ENCODE assay signal across 10 cellular contexts in the genomic region with DNA sequence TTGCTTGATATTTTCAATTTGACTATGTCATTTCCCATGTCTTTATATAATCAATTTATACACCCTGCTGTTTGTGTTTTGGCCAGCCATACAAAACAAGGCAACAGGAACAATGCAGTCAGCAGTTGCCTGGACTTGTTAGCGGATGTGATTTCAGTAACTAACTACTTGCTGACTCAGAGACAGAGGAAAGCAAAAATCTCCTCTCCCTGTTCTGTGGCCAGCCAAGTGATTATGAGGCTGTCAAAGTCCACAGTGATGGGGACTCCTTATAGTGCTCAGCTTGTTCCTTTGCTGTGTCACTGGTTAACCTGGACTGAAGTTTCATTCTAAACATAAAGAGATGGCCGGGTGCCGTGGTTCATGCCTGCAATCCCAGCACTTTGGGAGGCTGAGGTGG. TPM values are rescaled to one million over a fixed set of nuclear protein-coding genes. Genes with fewer than 3 reads are reported as not detected.
DNase-seq lines count a peak whose midpoint lies in the region; ATAC-seq, FAIRE-seq and TF ChIP-seq lines count a peak whose summit lies in the region.
"Had no signal": no experiment of that assay in that cellular context is flagged by ENCODE, and none has a peak within 500 bp of the region (broad histone marks: within the 10 kb centered on the region; RNA-seq: fewer than 3 reads in every experiment).

No MANE protein-coding gene starts in this region.

- H3K4me1 Mint-ChIP-seq in naive thymus-derived CD8-positive, alpha-beta T cell: no peaks in the 10 kb centered on the region
- no peaks in the 10 kb centered on the region for H3K4me1 Mint-ChIP-seq in chondrocyte (ENCODE audit: low read depth)

- H3K4ac ChIP-seq in H1 (replicated peaks; ENCODE audit: insufficient read length, low read depth, low read length): no peak overlapping the region
- H3K4ac ChIP-seq in mesenchymal stem cell (ENCODE audit: low read depth in 1 of 2, low read length in 2 of 2): no peak overlapping the region

- TF ChIP-seq CTCF in H1 (IDR thresholded peaks at IDR 0.05; ENCODE audit: control extremely low read depth in 1 of 3, insufficient read depth in 1 of 3, low read depth in 1 of 3, low read length in 3 of 3) (no peak), chondrocyte (IDR thresholded peaks at IDR 0.05) (no peak)

- H3K14ac ChIP-seq in H1 (ENCODE audit: insufficient read length): no peak overlapping the region
- H3K14ac ChIP-seq in mesenchymal stem cell (ENCODE audit: low read length in 2 of 2): no peak overlapping the region

- H3K23ac ChIP-seq in H1 (ENCODE audit: insufficient read length) (no peak overlapping the region), mesenchymal stem cell (ENCODE audit: low read length in 2 of 2) (no peak overlapping the region)

- no peaks in the 10 kb centered on the region for H3K36me3 Mint-ChIP-seq in naive thymus-derived CD8-positive, alpha-beta T cell
- H3K36me3 Mint-ChIP-seq in chondrocyte (ENCODE audit: low read depth): no peaks in the 10 kb centered on the region

- H3K27ac Mint-ChIP-seq in naive thymus-derived CD8-positive, alpha-beta T cell: no peak overlapping the region
- H3K27ac Mint-ChIP-seq in chondrocyte (ENCODE audit: unreplicated experiment): no peak overlapping the region

- POLR2A ChIA-PET in H1 (lab: Charles Lee; ENCODE audit: partially characterized antibody): interaction anchor here (1.4 kb wide), 1 partner anchor 34 kb away, joined by 4 read pairs; no protein-coding TSS in a partner anchor
- POLR2A ChIA-PET in naive thymus-derived CD8-positive, alpha-beta T cell (lab: Charles Lee): no interaction called here

- TF ChIP-seq EP300 in H1 (IDR thresholded peaks at IDR 0.05; ENCODE audit: borderline replicate concordance in 1 of 2, low read depth in 2 of 2, low read length in 2 of 2): no peak

- H3K79me1 ChIP-seq in H1 (ENCODE audit: low read depth, low read length): no peaks in the 10 kb centered on the region
- no peaks in the 10 kb centered on the region for H3K79me1 ChIP-seq in mesenchymal stem cell (replicated peaks; ENCODE audit: low read length, poor library complexity, severe bottlenecking)

- TF ChIP-seq RAD21 in H1 (IDR thresholded peaks at IDR 0.05 in 1 of 2, conservative IDR thresholded peaks at IDR 0.05 in 1 of 2; ENCODE audit: low read depth in 2 of 2, low read length in 2 of 2): no peak

- H3K27ac ChIP-seq in H1 (ENCODE audit: low read depth, low read length): no peak overlapping the region
- H3K27ac ChIP-seq in mesenchymal stem cell (ENCODE audit: low read length, poor library complexity, severe bottlenecking): peak overlapping the region; percentile 33

- no peaks in the 10 kb centered on the region for H4K20me1 ChIP-seq in H1 (replicated peaks in 1 of 2; ENCODE audit: control insufficient read depth in 1 of 2, insufficient read depth in 2 of 2, low read length in 2 of 2)

- H2BK15ac ChIP-seq in H1 (ENCODE audit: low read length) (no peak overlapping the region), mesenchymal stem cell (ENCODE audit: low read depth, poor library complexity, severe bottlenecking) (no peak overlapping the region)

- no peaks in the 10 kb centered on the region for H3K27me3 ChIP-seq in H1 (replicated peaks in 1 of 4; ENCODE audit: control insufficient read depth in 3 of 4, extremely low read depth in 1 of 4, insufficient read depth in 3 of 4, low read length in 3 of 4)
- H3K27me3 ChIP-seq in mesenchymal stem cell (ENCODE audit: control insufficient read depth in 1 of 2, insufficient read depth in 1 of 2, low read length in 2 of 2): no peaks in the 10 kb centered on the region

- H3K9ac ChIP-seq in H1 (replicated peaks in 1 of 4; ENCODE audit: extremely low read depth in 1 of 4, low read depth in 3 of 4, low read length in 3 of 4) (no peak overlapping the region), mesenchymal stem cell (ENCODE audit: low read length) (peak overlapping the region; percentile 43)

- H3K4me2 ChIP-seq in H1 (ENCODE audit: insufficient read depth in 1 of 2, low read depth in 2 of 2, low read length in 2 of 2) (no peak overlapping the region; a peak in 1 of 4 replicates), mesenchymal stem cell (ENCODE audit: low read length, poor library complexity, severe bottlenecking) (no peak overlapping the region)

- H2BK120ac ChIP-seq in H1 (replicated peaks; ENCODE audit: low read depth, low read length) (no peak overlapping the region), mesenchymal stem cell (ENCODE audit: low read depth, low read length) (no peak overlapping the region)

- ATAC-seq in naive thymus-derived CD8-positive, alpha-beta T cell: no peak

- no peak overlapping the region for H2BK5ac ChIP-seq in H1 (ENCODE audit: low read depth, low read length)
- no peak overlapping the region for H2BK5ac ChIP-seq in mesenchymal stem cell (ENCODE audit: low read depth, low read length, poor library complexity, severe bottlenecking)

- 89% methylated on average over 3 of the region's 3 CpGs; no CpG with 5 or more reads in 1 of the 2 experiments for WGBS in H1 (ENCODE audit: extremely low coverage in 1 of 2, insufficient coverage in 1 of 2, insufficient read length in 1 of 2, insufficient replicate concordance in 2 of 2, low coverage in 1 of 2, low lambda C conversion rate in 2 of 2, missing lambda C conversion rate in 1 of 2), 2 experiments
- 83% methylated on average over 3 of the region's 3 CpGs for WGBS in mesenchymal stem cell

- H4K5ac ChIP-seq in H1 (ENCODE audit: insufficient read length, low read depth, low read length): no peak overlapping the region

- H2AFZ ChIP-seq in H1 (ENCODE audit: low read length) (no peak overlapping the region), mesenchymal stem cell (ENCODE audit: low read depth, low read length) (no peak overlapping the region)

- H3K27me3 Mint-ChIP-seq in naive thymus-derived CD8-positive, alpha-beta T cell: peaks cover 5 to 13% (median 12%) of the 10 kb centered on the region in 5 donors
- no peaks in the 10 kb centered on the region for H3K27me3 Mint-ChIP-seq in chondrocyte (ENCODE audit: low read depth)

- H3K36me3 ChIP-seq in H1 (ENCODE audit: control insufficient read depth in 2 of 4, insufficient read depth in 4 of 4, low read length in 3 of 4) (no peaks in the 10 kb centered on the region), mesenchymal stem cell (ENCODE audit: control insufficient read depth in 1 of 2, insufficient read depth in 2 of 2, low read depth in 1 of 2, low read length in 2 of 2) (peaks cover 0 to 3% of the 10 kb centered on the region in 2 experiments)

- H3K4me1 ChIP-seq in H1 (replicated peaks in 1 of 4; ENCODE audit: control insufficient read depth in 3 of 4, insufficient read depth in 4 of 4, low read length in 3 of 4) (peaks cover 0 to 3% (median 1%) of the 10 kb centered on the region in 4 experiments; a peak in 2 of 7 replicates), mesenchymal stem cell (ENCODE audit: control insufficient read depth, insufficient read depth, low read depth, low read length) (peaks cover 10% of the 10 kb centered on the region)

- H3K4me3 ChIP-seq in H1 (ENCODE audit: extremely low read depth in 1 of 4, insufficient read depth in 2 of 4, low read depth in 3 of 4, low read length in 4 of 4): no peak overlapping the region
- no peak overlapping the region for H3K4me3 ChIP-seq in mesenchymal stem cell (ENCODE audit: insufficient read depth in 1 of 2, low read depth in 1 of 2, low read length in 2 of 2)

- H3K79me2 ChIP-seq in H1 (ENCODE audit: control insufficient read depth in 1 of 2, insufficient read depth in 2 of 2, low read length in 2 of 2): no peaks in the 10 kb centered on the region

- H2BK12ac ChIP-seq in H1 (ENCODE audit: low read depth, low read length) (no peak overlapping the region), mesenchymal stem cell (ENCODE audit: low read length in 2 of 2) (no peak overlapping the region)

- H3K23me2 ChIP-seq in H1 (ENCODE audit: low read depth, low read length): no peaks in the 10 kb centered on the region

- no peak for TF ChIP-seq POLR2A in H1 (IDR thresholded peaks at IDR 0.05; ENCODE audit: control extremely low read depth in 1 of 2, low read depth in 2 of 2, low read length in 2 of 2)

- H2AK5ac ChIP-seq in H1 (ENCODE audit: low read depth, low read length): no peak overlapping the region
- no peak overlapping the region for H2AK5ac ChIP-seq in mesenchymal stem cell (ENCODE audit: low read length, severe bottlenecking)

- no peak overlapping the region for H4K8ac ChIP-seq in H1 (ENCODE audit: extremely low read depth, insufficient read depth, low read length)
- H4K8ac ChIP-seq in mesenchymal stem cell (ENCODE audit: low read length): no peak overlapping the region

- H3K56ac ChIP-seq in H1 (replicated peaks; ENCODE audit: insufficient read length, low read depth, low read length): no peak overlapping the region

- H3K9me3 ChIP-seq in H1 (ENCODE audit: insufficient read depth in 2 of 2, low read depth in 1 of 2, low read length in 1 of 2): no peaks in the 10 kb centered on the region
- no peaks in the 10 kb centered on the region for H3K9me3 ChIP-seq in mesenchymal stem cell (ENCODE audit: control insufficient read depth, low read length)

- H2BK20ac ChIP-seq in H1 (ENCODE audit: low read length): 0 out of 2 replicates have a peak overlapping the region, but pooled peaks have one; percentile 13

- DNase-seq in Daoy (ENCODE audit: low read depth) (peak; percentile 53), MV-4-11 (lab: John Stamatoyannopoulos, UW) (peak; percentile 52), H1 (ENCODE audit: low read depth in 1 of 2, low spot score in 2 of 2) (no peak), mesenchymal stem cell (peak; percentile 56), NCI-H774 (lab: John Stamatoyannopoulos, UW) (no peak), chondrocyte (ENCODE audit: low spot score) (no peak), T-helper 1 cell (no peak)
- DNase-seq in naive thymus-derived CD8-positive, alpha-beta T cell: no peak
- DNase-seq: activated gamma-delta T cell treated with Interleukin-2 at 50 U/mL for 16 hours, MM.1S had no signal

- CTCF ChIA-PET in H1 (lab: Charles Lee; ENCODE audit: partially characterized antibody): interaction anchor here (0.6 to 1.4 kb wide), 5 partner anchors 13 to 942 kb away, joined by 3 to 5 read pairs (median 3); no protein-coding TSS in a partner anchor

- no peaks in the 10 kb centered on the region for H3K9me3 Mint-ChIP-seq in naive thymus-derived CD8-positive, alpha-beta T cell
- H3K9me3 Mint-ChIP-seq in chondrocyte (ENCODE audit: low read depth): no peaks in the 10 kb centered on the region

- H4K91ac ChIP-seq in H1 (replicated peaks; ENCODE audit: insufficient read length, low read length): no peak overlapping the region
- no peak overlapping the region for H4K91ac ChIP-seq in mesenchymal stem cell (ENCODE audit: low read length)

- peak overlapping the region; percentile 15; the same call in 1 of the 2 replicates for H3K18ac ChIP-seq in H1 (ENCODE audit: extremely low read depth, low read length)
- peak overlapping the region in 1 of 2 experiments; percentile 21 for H3K18ac ChIP-seq in mesenchymal stem cell (ENCODE audit: low read depth in 1 of 2, low read length in 2 of 2)

- no peak for FAIRE-seq in H1 (lab: Jason Lieb, UNC)

- H3K4me3 Mint-ChIP-seq in naive thymus-derived CD8-positive, alpha-beta T cell: no peak overlapping the region
- no peak overlapping the region for H3K4me3 Mint-ChIP-seq in chondrocyte (ENCODE audit: unreplicated experiment)

RNA-seq across cellular contexts. Expression of a gene that starts 32.6 kb away (rescaled TPM):
- total RNA-seq in Daoy (2014; rRNA removed; shearing (Covaris generic)): 94.6 and 103 TPM in 2 replicates
- total RNA-seq in H1 (2021; fragmentation: NEBNext Ultra II Directional; extraction: Animal tissue kit (Norgen Biotek cat#: 25700)): 311 and 315 TPM in 2 replicates
- polyA plus RNA-seq in H1 (2011; rRNA removed): 222 and 254 TPM in 2 replicates
- 251 TPM for polyA plus RNA-seq in H1 (2011; cell fraction: cytosol; rRNA removed)
- polyA plus RNA-seq in H1 (2011; cell fraction: nucleus; rRNA removed): 240 TPM
- polyA plus RNA-seq in H1 (2012, experiment 1 of 2): 297 to 375 TPM (median 345 TPM) in 4 replicates
- 93.4 TPM for polyA plus RNA-seq in H1 (2012, experiment 2 of 2)
- polyA plus RNA-seq in H1 (2013, experiment 1 of 2): 473 TPM
- 477 TPM for polyA plus RNA-seq in H1 (2013, experiment 2 of 2)
- 206 and 280 TPM in 2 replicates for polyA minus RNA-seq in H1 (2011; rRNA and poly(A)+ RNA removed)
- 110 TPM for polyA minus RNA-seq in H1 (2011; cell fraction: cytosol; rRNA and poly(A)+ RNA removed)
- polyA minus RNA-seq in H1 (2011; cell fraction: nucleus; rRNA and poly(A)+ RNA removed): 87.7 TPM
- 120 TPM for polyA plus RNA-seq in mesenchymal stem cell (2013, experiment 1 of 2)
- polyA plus RNA-seq in mesenchymal stem cell (2013, experiment 2 of 2): 123 TPM
- 10 to 100 TPM; 49.1 to 54.4 TPM for total RNA-seq in naive thymus-derived CD8-positive, alpha-beta T cell
- 10 to 100 TPM; 26.2 to 35.1 (median 26.8) TPM for polyA plus RNA-seq in naive thymus-derived CD8-positive, alpha-beta T cell
- total RNA-seq in chondrocyte: 355 to 358 TPM (median 358 TPM) in 3 replicates

RNA-seq across cellular contexts. Expression of a gene that starts 34.4 kb away (rescaled TPM):
- 4.4 and 5.4 TPM in 2 replicates for total RNA-seq in Daoy (2014; rRNA removed; shearing (Covaris generic))
- total RNA-seq in H1 (2021; fragmentation: NEBNext Ultra II Directional; extraction: Animal tissue kit (Norgen Biotek cat#: 25700)): 16.0 and 19.2 TPM in 2 replicates
- polyA plus RNA-seq in H1 (2011; rRNA removed): 15.5 and 20.8 TPM in 2 replicates
- 9.2 TPM for polyA plus RNA-seq in H1 (2011; cell fraction: cytosol; rRNA removed)
- 35.9 TPM for polyA plus RNA-seq in H1 (2011; cell fraction: nucleus; rRNA removed)
- polyA plus RNA-seq in H1 (2012, experiment 1 of 2): 6.6 to 9.0 TPM (median 7.2 TPM) in 4 replicates
- polyA plus RNA-seq in H1 (2012, experiment 2 of 2): 0.45 TPM
- 6.9 TPM for polyA plus RNA-seq in H1 (2013, experiment 1 of 2)
- 6.1 TPM for polyA plus RNA-seq in H1 (2013, experiment 2 of 2)
- 58.7 and 59.5 TPM in 2 replicates for polyA minus RNA-seq in H1 (2011; rRNA and poly(A)+ RNA removed)
- 25.2 TPM for polyA minus RNA-seq in H1 (2011; cell fraction: cytosol; rRNA and poly(A)+ RNA removed)
- polyA minus RNA-seq in H1 (2011; cell fraction: nucleus; rRNA and poly(A)+ RNA removed): 20.4 TPM
- polyA plus RNA-seq in mesenchymal stem cell (2013, experiment 1 of 2): 3.5 TPM
- 3.2 TPM for polyA plus RNA-seq in mesenchymal stem cell (2013, experiment 2 of 2)
- 10 to 100 TPM; 13.6 to 16.5 TPM for total RNA-seq in naive thymus-derived CD8-positive, alpha-beta T cell
- 1 to 10 TPM in 2 of 3 donors, under 1 TPM in 1; 0.87 to 3.7 (median 1.9) TPM for polyA plus RNA-seq in naive thymus-derived CD8-positive, alpha-beta T cell
- 7.6 to 13.1 TPM (median 8.2 TPM) in 3 replicates for total RNA-seq in chondrocyte

Comparison
In these comparisons a context has a peak if more than half of its experiments do, and no peak if none do; other contexts are left out.
1. DNase-seq: peak in Daoy (single experiment), MV-4-11 (single experiment) and mesenchymal stem cell (single experiment); none in H1 (0 of 2), NCI-H774 (single experiment), naive thymus-derived CD8-positive, alpha-beta T cell (0 of 10), chondrocyte (single experiment) and T-helper 1 cell (0 of 5).